Comparison of ENCODE assay signal across 22 cellular contexts in genomic region chr6:160224599-160225237, GRCh38. TPM values are rescaled to one million over a fixed set of nuclear protein-coding genes. Genes with fewer than 3 reads are reported as not detected.
DNase-seq lines count a peak whose midpoint lies in the region; ATAC-seq, FAIRE-seq and TF ChIP-seq lines count a peak whose summit lies in the region.
"Had no signal": no experiment of that assay in that cellular context is flagged by ENCODE, and none has a peak within 500 bp of the region (broad histone marks: within the 10 kb centered on the region; RNA-seq: fewer than 3 reads in every experiment).

No MANE protein-coding gene starts in this region.

- TF ChIP-seq CTCF in nephron (IDR thresholded peaks at IDR 0.05; ENCODE audit: unreplicated experiment in 3 of 3): no peak

- ATAC-seq in aorta (ENCODE audit: low FRiP score) (peak; percentile 66), HG02571 (IDR thresholded peaks at IDR 0.05; ENCODE audit: unreplicated experiment) (no peak)
- ATAC-seq: A549, GM23338, HCT116 had no signal

- peaks cover 51% of the 10 kb centered on the region for H3K4me1 ChIP-seq in HUES64 (ENCODE audit: insufficient read depth, low read length)
- H3K4me1 ChIP-seq in aorta (ENCODE audit: control insufficient read depth in 1 of 2, insufficient read depth in 2 of 2, low read length in 2 of 2): peaks cover 3 to 5% of the 10 kb centered on the region in 2 donors

- no peak overlapping the region for H3K9ac ChIP-seq in HUES64 (ENCODE audit: low read depth, low read length)

- no peak for DNase-seq in aorta
- DNase-seq in GM19238 (ENCODE audit: insufficient read length, low spot score): no peak
- DNase-seq in activated CD4-positive, alpha-beta T cell treated with anti-CD3 and anti-CD28 coated beads, Interleukin-2, amount 10 ng/mL, durations not matched to agents 24 days and 14 days: no peak
- DNase-seq: AML-193; CD4-positive, alpha-beta memory T cell; DMS153; DMS79; GDM1; H7; HFFc6 had no signal

- H3K27ac ChIP-seq in HUES64 (ENCODE audit: low read depth, low read length) (peak overlapping the region; percentile 84; the same call in 1 of the 2 replicates), aorta (ENCODE audit: low read depth in 1 of 2, low read length in 2 of 2) (no peak overlapping the region)
- H3K27ac ChIP-seq: 22Rv1, C4-2B had no signal

- intact Hi-C loops in aorta (cut with DNase I): loop anchor here (5.0 to 10.0 kb wide), 4 partner anchors 77 to 230 kb away; no protein-coding TSS in a partner anchor
- intact Hi-C loops in activated CD4-positive, alpha-beta T cell treated with anti-CD3 and anti-CD28 coated beads, Interleukin-2, amount 10 ng/mL, durations not matched to agents 24 days and 14 days (cut with micrococcal nuclease): no loop called here

- H3K4me3 Mint-ChIP-seq in nephron: no peak overlapping the region
- no peak overlapping the region for H3K4me3 Mint-ChIP-seq in activated CD4-positive, alpha-beta T cell treated with anti-CD3 and anti-CD28 coated beads, Interleukin-2, amount 10 ng/mL, durations not matched to agents 24 days and 14 days
- H3K4me3 Mint-ChIP-seq: CD4-positive, alpha-beta memory T cell; GM23338; HFFc6 had no signal

- FAIRE-seq in endometrium (lab: Jason Lieb, UNC): peak; percentile 41
- FAIRE-seq: A549, GM12892, GM18507 had no signal

- H3K9me3 ChIP-seq in HUES64 (ENCODE audit: insufficient read depth, low read depth, low read length) (0 out of 2 replicates have a peak, but pooled peaks cover under 1% of the 10 kb centered on the region), aorta (ENCODE audit: control insufficient read depth, low read length) (no peaks in the 10 kb centered on the region)

- H3K27me3 Mint-ChIP-seq in nephron (ENCODE audit: low read depth): peaks cover 3% of the 10 kb centered on the region
- H3K27me3 Mint-ChIP-seq in activated CD4-positive, alpha-beta T cell treated with anti-CD3 and anti-CD28 coated beads, Interleukin-2, amount 10 ng/mL, durations not matched to agents 24 days and 14 days: no peaks in the 10 kb centered on the region

- WGBS in HUES64: 94% methylated on average over 3 of the region's 3 CpGs
- WGBS in aorta, 2 donors: 2 to 5% methylated on average over 3 of the region's 3 CpGs

- H3K36me3 ChIP-seq in HUES64 (ENCODE audit: insufficient read depth, low read length): no peaks in the 10 kb centered on the region
- H3K36me3 ChIP-seq in aorta (ENCODE audit: control insufficient read depth in 1 of 2, insufficient read depth in 2 of 2, low read length in 1 of 2): no peaks in the 10 kb centered on the region

- H3K36me3 Mint-ChIP-seq in nephron (ENCODE audit: low read depth): no peaks in the 10 kb centered on the region
- H3K36me3 Mint-ChIP-seq in activated CD4-positive, alpha-beta T cell treated with anti-CD3 and anti-CD28 coated beads, Interleukin-2, amount 10 ng/mL, durations not matched to agents 24 days and 14 days (ENCODE audit: low read depth): no peaks in the 10 kb centered on the region
- H3K36me3 Mint-ChIP-seq: CD4-positive, alpha-beta memory T cell had no signal

- no peak overlapping the region for H3K4me3 ChIP-seq in HUES64 (ENCODE audit: low read length)
- H3K4me3 ChIP-seq in aorta (ENCODE audit: low read length in 2 of 2): no peak overlapping the region
- H3K4me3 ChIP-seq: A549, GM23338 had no signal

- H3K9me3 Mint-ChIP-seq in nephron: peaks cover 6% of the 10 kb centered on the region
- H3K9me3 Mint-ChIP-seq in activated CD4-positive, alpha-beta T cell treated with anti-CD3 and anti-CD28 coated beads, Interleukin-2, amount 10 ng/mL, durations not matched to agents 24 days and 14 days: peaks cover 10% of the 10 kb centered on the region

- H3K4me1 Mint-ChIP-seq in nephron: peaks cover 5% of the 10 kb centered on the region
- no peaks in the 10 kb centered on the region for H3K4me1 Mint-ChIP-seq in activated CD4-positive, alpha-beta T cell treated with anti-CD3 and anti-CD28 coated beads, Interleukin-2, amount 10 ng/mL, durations not matched to agents 24 days and 14 days

- peak overlapping the region in 2 of 3 experiments; percentile 62 to 65 for H3K27ac Mint-ChIP-seq in nephron
- no peak overlapping the region for H3K27ac Mint-ChIP-seq in activated CD4-positive, alpha-beta T cell treated with anti-CD3 and anti-CD28 coated beads, Interleukin-2, amount 10 ng/mL, durations not matched to agents 24 days and 14 days
- H3K27ac Mint-ChIP-seq: CD4-positive, alpha-beta memory T cell; GM23338; HFFc6 had no signal

- H3K27me3 ChIP-seq in HUES64 (ENCODE audit: insufficient read depth, low read length): no peaks in the 10 kb centered on the region
- H3K27me3 ChIP-seq in aorta (ENCODE audit: control insufficient read depth in 1 of 2, insufficient read depth in 2 of 2, low read length in 1 of 2): no peaks in the 10 kb centered on the region

RNA-seq across cellular contexts. Expression of gene SLC22A2, which starts 33.9 kb away (rescaled TPM):
- polyA plus RNA-seq in HUES64 (2013, experiment 1 of 2): 0.40 TPM
- polyA plus RNA-seq in HUES64 (2013, experiment 2 of 2): 0.95 TPM
- 1 to 10 TPM in 1 of 2 donors, not detected in 1; 1.1 TPM for total RNA-seq in aorta
- 1 to 10 TPM in 1 of 2 donors, under 1 TPM in 1; 0.26 to 3.9 TPM for polyA plus RNA-seq in aorta
- total RNA-seq in activated CD4-positive, alpha-beta T cell treated with anti-CD3 and anti-CD28 coated beads, Interleukin-2, amount 10 ng/mL, durations not matched to agents 24 days and 14 days: not detected in 2 replicates
- total RNA-seq: CD4-positive, alpha-beta memory T cell; HFFc6 had no signal
- polyA plus RNA-seq: BJ; CD4-positive, alpha-beta memory T cell had no signal
